In the genomic region with DNA sequence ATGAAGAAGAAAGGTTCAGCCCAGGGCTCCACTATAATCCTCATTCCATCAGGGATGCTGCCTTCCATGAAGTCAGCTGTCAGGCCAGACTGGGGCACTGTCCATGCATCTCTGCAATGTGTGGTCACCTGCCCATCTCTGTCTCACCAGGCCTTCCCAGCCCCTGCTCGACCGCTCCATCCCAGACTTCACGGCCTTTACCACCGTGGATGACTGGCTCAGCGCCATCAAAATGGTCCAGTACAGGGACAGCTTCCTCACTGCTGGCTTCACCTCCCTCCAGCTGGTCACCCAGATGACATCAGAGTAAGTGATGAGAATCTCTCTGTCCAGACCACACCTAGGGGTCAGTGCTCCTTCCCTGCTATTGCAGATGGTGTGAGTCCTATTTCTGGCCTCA, we compare ENCODE assay signal across 1 cellular context.
TF ChIP-seq lines count a peak whose summit lies in the region.

No MANE protein-coding gene starts in this region.

TF ChIP-seq in H1, 55 proteins besides CTCF, POLR2A, EP300 and RAD21:
- TF ChIP-seq EGR1 (IDR thresholded peaks at IDR 0.05; ENCODE audit: borderline replicate concordance, low read depth, low read length): no peak
- TF ChIP-seq CTBP2 (IDR thresholded peaks at IDR 0.05; ENCODE audit: borderline replicate concordance, insufficient read depth, insufficient read length, low read length): no peak
- no peak for TF ChIP-seq SUZ12 (IDR thresholded peaks at IDR 0.05; ENCODE audit: low read length)
- no peak for TF ChIP-seq BRCA1 (IDR thresholded peaks at IDR 0.05; ENCODE audit: low read depth, low read length)
- TF ChIP-seq CHD1 (IDR thresholded peaks at IDR 0.05; ENCODE audit: low read depth, low read length): no peak
- TF ChIP-seq CBX8 (IDR thresholded peaks at IDR 0.05; ENCODE audit: borderline replicate concordance, low read depth, low read length): no peak
- TF ChIP-seq, protein P1, sequence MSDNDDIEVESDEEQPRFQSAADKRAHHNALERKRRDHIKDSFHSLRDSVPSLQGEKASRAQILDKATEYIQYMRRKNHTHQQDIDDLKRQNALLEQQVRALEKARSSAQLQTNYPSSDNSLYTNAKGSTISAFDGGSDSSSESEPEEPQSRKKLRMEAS (IDR thresholded peaks at IDR 0.05): no peak
- no peak for TF ChIP-seq RXRA (IDR thresholded peaks at IDR 0.05; ENCODE audit: insufficient read depth, low read depth, low read length)
- no peak for TF ChIP-seq RBBP5 (IDR thresholded peaks at IDR 0.05; ENCODE audit: borderline replicate concordance, low read depth, low read length)
- TF ChIP-seq GABPA (IDR thresholded peaks at IDR 0.05; ENCODE audit: borderline replicate concordance, insufficient read depth, low read length): no peak
- TF ChIP-seq JUN (IDR thresholded peaks at IDR 0.05; ENCODE audit: low read depth, low read length): no peak
- no peak for TF ChIP-seq FOSL1 (IDR thresholded peaks at IDR 0.05; ENCODE audit: insufficient read depth, low read depth, low read length)
- TF ChIP-seq, protein P2, sequence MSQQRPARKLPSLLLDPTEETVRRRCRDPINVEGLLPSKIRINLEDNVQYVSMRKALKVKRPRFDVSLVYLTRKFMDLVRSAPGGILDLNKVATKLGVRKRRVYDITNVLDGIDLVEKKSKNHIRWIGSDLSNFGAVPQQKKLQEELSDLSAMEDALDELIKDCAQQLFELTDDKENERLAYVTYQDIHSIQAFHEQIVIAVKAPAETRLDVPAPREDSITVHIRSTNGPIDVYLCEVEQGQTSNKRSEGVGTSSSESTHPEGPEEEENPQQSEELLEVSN (IDR thresholded peaks at IDR 0.05): no peak
- TF ChIP-seq USF2 (IDR thresholded peaks at IDR 0.05; ENCODE audit: low read length): no peak
- no peak for TF ChIP-seq KDM5A (IDR thresholded peaks at IDR 0.05; ENCODE audit: low read length)
- no peak for TF ChIP-seq CREB1 (IDR thresholded peaks at IDR 0.05)
- no peak for TF ChIP-seq CHD2 (IDR thresholded peaks at IDR 0.05; ENCODE audit: low read length)
- no peak for TF ChIP-seq NANOG (IDR thresholded peaks at IDR 0.05; ENCODE audit: insufficient read depth, low read depth, low read length, poor library complexity, severe bottlenecking)
- TF ChIP-seq JUND (IDR thresholded peaks at IDR 0.05; ENCODE audit: low read length): no peak
